ENCODE assay signal across 1 cellular context in genomic region chr20:41261260-41261659, GRCh38.
TF ChIP-seq lines count a peak whose summit lies in the region.

No MANE protein-coding gene starts in this region.

TF ChIP-seq in IMR-90, 13 proteins besides CTCF, POLR2A, EP300 and RAD21 (continued from another document):
- TF ChIP-seq CHD1 (IDR thresholded peaks at IDR 0.05; ENCODE audit: low read depth, low read length) (no peak), CEBPB (IDR thresholded peaks at IDR 0.05; ENCODE audit: low read depth, low read length) (no peak), USF2 (IDR thresholded peaks at IDR 0.05; ENCODE audit: low read depth, low read length) (no peak), MAFK (IDR thresholded peaks at IDR 0.05; ENCODE audit: low read depth, low read length) (no peak), SMC3 (IDR thresholded peaks at IDR 0.05; ENCODE audit: low read depth, low read length) (no peak), NFE2L2 (IDR thresholded peaks at IDR 0.05; ENCODE audit: low read depth, low read length) (no peak), RFX5 (IDR thresholded peaks at IDR 0.05; ENCODE audit: low read depth, low read length) (no peak)
